Comparison of ENCODE assay signal across 11 cellular contexts in the genomic region with DNA sequence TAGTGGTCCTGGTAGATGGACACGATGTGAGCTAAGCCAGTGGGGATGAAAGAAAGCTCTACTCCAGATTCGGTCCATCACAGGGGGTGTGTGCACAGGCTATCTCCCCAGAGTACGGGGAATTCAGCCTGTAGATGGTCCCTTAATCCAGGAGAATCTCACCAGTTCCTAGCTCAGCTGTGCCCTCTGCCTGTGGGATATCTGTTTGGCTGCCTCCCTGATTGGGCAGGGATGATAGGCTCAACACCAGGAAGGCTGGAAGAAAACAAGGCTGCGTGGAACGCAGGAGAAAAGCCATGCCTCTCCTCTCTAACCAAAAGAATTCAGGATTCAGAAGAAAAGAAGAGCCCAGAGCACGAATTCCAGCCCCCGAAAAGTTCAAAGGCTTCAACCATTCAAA. TPM values are rescaled to one million over a fixed set of nuclear protein-coding genes. Genes with fewer than 3 reads are reported as not detected.
DNase-seq lines count a peak whose midpoint lies in the region; ATAC-seq, FAIRE-seq and TF ChIP-seq lines count a peak whose summit lies in the region.
"Had no signal": no experiment of that assay in that cellular context is flagged by ENCODE, and none has a peak within 500 bp of the region (broad histone marks: within the 10 kb centered on the region; RNA-seq: fewer than 3 reads in every experiment).

No MANE protein-coding gene starts in this region.

- H3K4me1 Mint-ChIP-seq in activated T-cell treated with anti-CD3 and anti-CD28 coated beads, Interleukin-2, amount 50 U/mL, for 72 hours (ENCODE audit: low read depth): peaks cover 14% of the 10 kb centered on the region

- H3K9me3 Mint-ChIP-seq in activated T-cell treated with anti-CD3 and anti-CD28 coated beads, Interleukin-2, amount 50 U/mL, for 72 hours: peaks cover 0 to 2% of the 10 kb centered on the region in 2 donors

- DNase-seq in 8988T: peak; percentile 9
- peak; percentile 70 for DNase-seq in H7
- DNase-seq in choroid plexus epithelial cell (ENCODE audit: low read depth): peak; percentile 14
- no peak for DNase-seq in keratinocyte (ENCODE audit: low read depth, low spot score)
- no peak for DNase-seq in activated T-cell treated with anti-CD3 and anti-CD28 coated beads, Interleukin-2, amount 50 U/mL, for 72 hours

- H3K36me3 Mint-ChIP-seq in activated T-cell treated with anti-CD3 and anti-CD28 coated beads, Interleukin-2, amount 50 U/mL, for 72 hours (ENCODE audit: insufficient read depth in 2 of 2): peaks cover 0 to 1% of the 10 kb centered on the region in 2 donors
- H3K36me3 Mint-ChIP-seq: CD14-positive monocyte had no signal

- H3K4me3 Mint-ChIP-seq in activated T-cell treated with anti-CD3 and anti-CD28 coated beads, Interleukin-2, amount 50 U/mL, for 72 hours: no peak overlapping the region
- H3K4me3 Mint-ChIP-seq: CD14-positive monocyte, neural crest cell had no signal

- no peaks in the 10 kb centered on the region for H3K9me3 ChIP-seq in keratinocyte (ENCODE audit: control insufficient read depth, low read depth, low read length)

- no peak overlapping the region for H3K9ac ChIP-seq in keratinocyte (ENCODE audit: control insufficient read depth, extremely low read depth, insufficient read depth, low read length)

- H3K27ac ChIP-seq in keratinocyte (ENCODE audit: control insufficient read depth, insufficient read depth, low read length): no peak overlapping the region

- TF ChIP-seq CTCF in choroid plexus epithelial cell (conservative IDR thresholded peaks at IDR 0.05; ENCODE audit: low read depth, low read length) (peak; percentile 33), keratinocyte (optimal IDR thresholded peaks at IDR 0.05 in 1 of 3, IDR thresholded peaks at IDR 0.05 in 1 of 3, conservative IDR thresholded peaks at IDR 0.05 in 1 of 3; ENCODE audit: extremely low read depth in 1 of 3, insufficient read depth in 2 of 3, low read length in 3 of 3) (peak; percentile 24 to 60 (median 26))

- no peak for FAIRE-seq in keratinocyte (lab: Jason Lieb, UNC)

- peaks cover 5% of the 10 kb centered on the region for H3K27me3 Mint-ChIP-seq in activated T-cell treated with anti-CD3 and anti-CD28 coated beads, Interleukin-2, amount 50 U/mL, for 72 hours (ENCODE audit: low read depth)

- no peak overlapping the region for H3K4me2 ChIP-seq in keratinocyte (ENCODE audit: control insufficient read depth, extremely low read depth, insufficient read depth, low read depth, low read length)

- dilution Hi-C loops in keratinocyte (cut with MboI; ENCODE audit: extremely low pct_ligation_motif_present, low sequenced_read_pairs): no loop called here

- no peaks in the 10 kb centered on the region for H3K79me2 ChIP-seq in keratinocyte (ENCODE audit: control insufficient read depth, insufficient read depth, low read length)

- H4K20me1 ChIP-seq in keratinocyte (ENCODE audit: control insufficient read depth, extremely low read depth, insufficient read depth, low read length): no peaks in the 10 kb centered on the region

- H3K4me1 ChIP-seq in keratinocyte (ENCODE audit: control insufficient read depth, extremely low read depth, insufficient read depth, low read length): no peaks in the 10 kb centered on the region

- H3K4me3 ChIP-seq in H7 (ENCODE audit: insufficient read depth, low read depth, low read length) (no peak overlapping the region), choroid plexus epithelial cell (ENCODE audit: low read depth, low read length) (no peak overlapping the region), keratinocyte (ENCODE audit: control insufficient read depth in 2 of 3, extremely low read depth in 1 of 3, insufficient read depth in 2 of 3, low read depth in 1 of 3, low read length in 3 of 3) (no peak overlapping the region)

- no peak overlapping the region for H2AFZ ChIP-seq in keratinocyte (ENCODE audit: control insufficient read depth, low read length)

- no peak overlapping the region for H3K27ac Mint-ChIP-seq in activated T-cell treated with anti-CD3 and anti-CD28 coated beads, Interleukin-2, amount 50 U/mL, for 72 hours
- H3K27ac Mint-ChIP-seq: CD14-positive monocyte had no signal

- ATAC-seq in activated T-cell treated with anti-CD3 and anti-CD28 coated beads, Interleukin-2, amount 50 U/mL, for 72 hours (replicated peaks in 1 of 2): no peak
- no peak for ATAC-seq in HG02981 (IDR thresholded peaks at IDR 0.05; ENCODE audit: unreplicated experiment)
- no peak for ATAC-seq in HG03442 (IDR thresholded peaks at IDR 0.05; ENCODE audit: unreplicated experiment)
- ATAC-seq in HG03045 (IDR thresholded peaks at IDR 0.05; ENCODE audit: unreplicated experiment): no peak

- H3K9me1 ChIP-seq in keratinocyte (ENCODE audit: control insufficient read depth, extremely low read depth, insufficient read depth, low read length): no peaks in the 10 kb centered on the region

- H3K36me3 ChIP-seq in H7 (replicated peaks; ENCODE audit: control insufficient read depth, insufficient read depth, low read length): no peaks in the 10 kb centered on the region; the same call in 1 of the 2 replicates
- H3K36me3 ChIP-seq in keratinocyte (ENCODE audit: control insufficient read depth in 2 of 2, extremely low read depth in 1 of 2, insufficient read depth in 2 of 2, low read length in 2 of 2): no peaks in the 10 kb centered on the region

- H3K27me3 ChIP-seq in H7 (ENCODE audit: control insufficient read depth, insufficient read depth, low read length) (no peaks in the 10 kb centered on the region), keratinocyte (ENCODE audit: control insufficient read depth, extremely low read depth, insufficient read depth, low read length) (no peaks in the 10 kb centered on the region)

RNA-seq across cellular contexts. Expression of a gene that starts 40.9 kb away (rescaled TPM):
- total RNA-seq in H7 (2014; rRNA removed; shearing (Covaris generic)): 13.5 and 21.7 TPM in 2 replicates
- 6.1 to 7.4 TPM (median 7.0 TPM) in 3 replicates for polyA plus RNA-seq in keratinocyte
- 41.8 TPM for polyA plus RNA-seq in keratinocyte (2011; ENCODE audit: low read depth)
- 3.1 and 5.3 TPM in 2 replicates for polyA plus RNA-seq in keratinocyte (2011; cell fraction: cytosol; rRNA removed)
- polyA plus RNA-seq in keratinocyte (2011; cell fraction: nucleus; rRNA removed): 15.8 and 19.1 TPM in 2 replicates
- polyA plus RNA-seq in keratinocyte (2012; ENCODE audit: low replicate concordance): 5.7 and 16.4 TPM in 2 replicates
- 7.9 to 19.2 TPM (median 16.8 TPM) in 3 replicates for polyA minus RNA-seq in keratinocyte
- 5.9 TPM for polyA minus RNA-seq in keratinocyte (2011; cell fraction: cytosol; rRNA and poly(A)+ RNA removed)
- 16.6 and 24.3 TPM in 2 replicates for polyA minus RNA-seq in keratinocyte (2011; cell fraction: nucleus; rRNA and poly(A)+ RNA removed)
- total RNA-seq in activated T-cell treated with anti-CD3 and anti-CD28 coated beads, Interleukin-2, amount 50 U/mL, for 72 hours: 10 to 100 TPM; 18.0 to 19.2 TPM

RNA-seq across cellular contexts. Expression of a gene that starts 54.8 kb away (rescaled TPM):
- total RNA-seq in H7 (2014; rRNA removed; shearing (Covaris generic)): 0.11 and 1.4 TPM in 2 replicates
- polyA plus RNA-seq in keratinocyte: not detected in 3 replicates
- polyA plus RNA-seq in keratinocyte (2011; ENCODE audit: low read depth): not detected
- not detected in 2 replicates for polyA plus RNA-seq in keratinocyte (2011; cell fraction: cytosol; rRNA removed)
- not detected in 2 replicates for polyA plus RNA-seq in keratinocyte (2011; cell fraction: nucleus; rRNA removed)
- polyA plus RNA-seq in keratinocyte (2012; ENCODE audit: low replicate concordance): 0.23 TPM in 1 of 2 replicates, not detected in the other
- not detected in 3 replicates for polyA minus RNA-seq in keratinocyte
- not detected for polyA minus RNA-seq in keratinocyte (2011; cell fraction: cytosol; rRNA and poly(A)+ RNA removed)
- polyA minus RNA-seq in keratinocyte (2011; cell fraction: nucleus; rRNA and poly(A)+ RNA removed): not detected in 2 replicates
- total RNA-seq in activated T-cell treated with anti-CD3 and anti-CD28 coated beads, Interleukin-2, amount 50 U/mL, for 72 hours: not detected
- total RNA-seq: M059J, neural crest cell had no signal
- polyA plus RNA-seq: CD14-positive monocyte had no signal

Comparison
In these comparisons a context has a peak if more than half of its experiments do, and no peak if none do; other contexts are left out.
1. DNase-seq: peak in 8988T (single experiment), H7 (single experiment) and choroid plexus epithelial cell (single experiment); none in keratinocyte (single experiment) and activated T-cell treated with anti-CD3 and anti-CD28 coated beads, Interleukin-2, amount 50 U/mL, for 72 hours (0 of 2).